3 cellular contexts compared by ENCODE assay signal in the genomic region with DNA sequence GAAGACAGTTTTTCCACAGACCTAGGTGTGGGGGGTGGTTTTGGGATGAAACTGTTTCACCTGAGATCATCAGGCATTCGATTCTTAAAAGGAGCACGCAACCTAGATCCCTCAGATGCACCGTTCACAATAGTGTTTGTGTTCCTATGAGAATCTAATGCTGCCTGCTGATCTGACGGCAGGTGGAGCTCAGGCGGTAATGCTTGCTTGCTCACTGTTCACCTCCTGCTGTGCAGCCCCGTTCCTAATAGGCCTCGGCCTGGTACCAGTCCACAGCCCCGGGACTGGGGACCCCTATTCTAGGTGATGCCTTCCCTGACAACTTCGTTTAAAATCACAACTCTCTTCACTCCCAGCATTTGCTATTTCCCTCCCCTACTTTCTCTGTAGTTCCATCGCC.
TF ChIP-seq lines count a peak whose summit lies in the region.

No MANE protein-coding gene starts in this region.

TF ChIP-seq in SK-N-SH treated with all-trans-retinoic acid at 6 μM for 48 hours, 23 proteins besides CTCF, POLR2A, EP300 and RAD21 (continued from another document):
- TF ChIP-seq ZNF8 (CRISPR knock-in tag; IDR thresholded peaks at IDR 0.05) (no peak), ZNF565 (CRISPR knock-in tag; conservative IDR thresholded peaks at IDR 0.05; ENCODE audit: low read depth) (no peak), TOX (CRISPR knock-in tag; IDR thresholded peaks at IDR 0.05; ENCODE audit: borderline replicate concordance) (no peak), ZNF70 (CRISPR knock-in tag; IDR thresholded peaks at IDR 0.05) (no peak)
- TF ChIP-seq, protein P1, sequence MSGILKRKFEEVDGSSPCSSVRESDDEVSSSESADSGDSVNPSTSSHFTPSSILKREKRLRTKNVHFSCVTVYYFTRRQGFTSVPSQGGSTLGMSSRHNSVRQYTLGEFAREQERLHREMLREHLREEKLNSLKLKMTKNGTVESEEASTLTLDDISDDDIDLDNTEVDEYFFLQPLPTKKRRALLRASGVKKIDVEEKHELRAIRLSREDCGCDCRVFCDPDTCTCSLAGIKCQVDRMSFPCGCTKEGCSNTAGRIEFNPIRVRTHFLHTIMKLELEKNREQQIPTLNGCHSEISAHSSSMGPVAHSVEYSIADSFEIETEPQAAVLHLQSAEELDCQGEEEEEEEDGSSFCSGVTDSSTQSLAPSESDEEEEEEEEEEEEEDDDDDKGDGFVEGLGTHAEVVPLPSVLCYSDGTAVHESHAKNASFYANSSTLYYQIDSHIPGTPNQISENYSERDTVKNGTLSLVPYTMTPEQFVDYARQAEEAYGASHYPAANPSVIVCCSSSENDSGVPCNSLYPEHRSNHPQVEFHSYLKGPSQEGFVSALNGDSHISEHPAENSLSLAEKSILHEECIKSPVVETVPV (CRISPR knock-in tag; IDR thresholded peaks at IDR 0.05): no peak
- TF ChIP-seq, protein P2, sequence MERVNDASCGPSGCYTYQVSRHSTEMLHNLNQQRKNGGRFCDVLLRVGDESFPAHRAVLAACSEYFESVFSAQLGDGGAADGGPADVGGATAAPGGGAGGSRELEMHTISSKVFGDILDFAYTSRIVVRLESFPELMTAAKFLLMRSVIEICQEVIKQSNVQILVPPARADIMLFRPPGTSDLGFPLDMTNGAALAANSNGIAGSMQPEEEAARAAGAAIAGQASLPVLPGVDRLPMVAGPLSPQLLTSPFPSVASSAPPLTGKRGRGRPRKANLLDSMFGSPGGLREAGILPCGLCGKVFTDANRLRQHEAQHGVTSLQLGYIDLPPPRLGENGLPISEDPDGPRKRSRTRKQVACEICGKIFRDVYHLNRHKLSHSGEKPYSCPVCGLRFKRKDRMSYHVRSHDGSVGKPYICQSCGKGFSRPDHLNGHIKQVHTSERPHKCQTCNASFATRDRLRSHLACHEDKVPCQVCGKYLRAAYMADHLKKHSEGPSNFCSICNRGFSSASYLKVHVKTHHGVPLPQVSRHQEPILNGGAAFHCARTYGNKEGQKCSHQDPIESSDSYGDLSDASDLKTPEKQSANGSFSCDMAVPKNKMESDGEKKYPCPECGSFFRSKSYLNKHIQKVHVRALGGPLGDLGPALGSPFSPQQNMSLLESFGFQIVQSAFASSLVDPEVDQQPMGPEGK (CRISPR knock-in tag; IDR thresholded peaks at IDR 0.05; ENCODE audit: borderline replicate concordance): no peak

TF ChIP-seq in SK-N-SH, 30 proteins besides CTCF, POLR2A, EP300 and RAD21 (continued from another document):
- TF ChIP-seq, protein P3, sequence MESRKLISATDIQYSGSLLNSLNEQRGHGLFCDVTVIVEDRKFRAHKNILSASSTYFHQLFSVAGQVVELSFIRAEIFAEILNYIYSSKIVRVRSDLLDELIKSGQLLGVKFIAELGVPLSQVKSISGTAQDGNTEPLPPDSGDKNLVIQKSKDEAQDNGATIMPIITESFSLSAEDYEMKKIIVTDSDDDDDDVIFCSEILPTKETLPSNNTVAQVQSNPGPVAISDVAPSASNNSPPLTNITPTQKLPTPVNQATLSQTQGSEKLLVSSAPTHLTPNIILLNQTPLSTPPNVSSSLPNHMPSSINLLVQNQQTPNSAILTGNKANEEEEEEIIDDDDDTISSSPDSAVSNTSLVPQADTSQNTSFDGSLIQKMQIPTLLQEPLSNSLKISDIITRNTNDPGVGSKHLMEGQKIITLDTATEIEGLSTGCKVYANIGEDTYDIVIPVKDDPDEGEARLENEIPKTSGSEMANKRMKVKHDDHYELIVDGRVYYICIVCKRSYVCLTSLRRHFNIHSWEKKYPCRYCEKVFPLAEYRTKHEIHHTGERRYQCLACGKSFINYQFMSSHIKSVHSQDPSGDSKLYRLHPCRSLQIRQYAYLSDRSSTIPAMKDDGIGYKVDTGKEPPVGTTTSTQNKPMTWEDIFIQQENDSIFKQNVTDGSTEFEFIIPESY (IDR thresholded peaks at IDR 0.05; ENCODE audit: borderline replicate concordance, low read depth): no peak
- TF ChIP-seq ELF1 (IDR thresholded peaks at IDR 0.05): no peak

TF ChIP-seq in K562, 482 proteins besides CTCF, POLR2A, EP300 and RAD21 (continued from another document):
- TF ChIP-seq, protein P4, sequence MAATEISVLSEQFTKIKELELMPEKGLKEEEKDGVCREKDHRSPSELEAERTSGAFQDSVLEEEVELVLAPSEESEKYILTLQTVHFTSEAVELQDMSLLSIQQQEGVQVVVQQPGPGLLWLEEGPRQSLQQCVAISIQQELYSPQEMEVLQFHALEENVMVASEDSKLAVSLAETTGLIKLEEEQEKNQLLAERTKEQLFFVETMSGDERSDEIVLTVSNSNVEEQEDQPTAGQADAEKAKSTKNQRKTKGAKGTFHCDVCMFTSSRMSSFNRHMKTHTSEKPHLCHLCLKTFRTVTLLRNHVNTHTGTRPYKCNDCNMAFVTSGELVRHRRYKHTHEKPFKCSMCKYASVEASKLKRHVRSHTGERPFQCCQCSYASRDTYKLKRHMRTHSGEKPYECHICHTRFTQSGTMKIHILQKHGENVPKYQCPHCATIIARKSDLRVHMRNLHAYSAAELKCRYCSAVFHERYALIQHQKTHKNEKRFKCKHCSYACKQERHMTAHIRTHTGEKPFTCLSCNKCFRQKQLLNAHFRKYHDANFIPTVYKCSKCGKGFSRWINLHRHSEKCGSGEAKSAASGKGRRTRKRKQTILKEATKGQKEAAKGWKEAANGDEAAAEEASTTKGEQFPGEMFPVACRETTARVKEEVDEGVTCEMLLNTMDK (IDR thresholded peaks at IDR 0.05; ENCODE audit: borderline replicate concordance, insufficient read depth, low read depth, low read length, poor library complexity, severe bottlenecking): no peak
- TF ChIP-seq ZNF408 (CRISPR knock-in tag; IDR thresholded peaks at IDR 0.05; ENCODE audit: low read depth): no peak
- TF ChIP-seq, protein P5, sequence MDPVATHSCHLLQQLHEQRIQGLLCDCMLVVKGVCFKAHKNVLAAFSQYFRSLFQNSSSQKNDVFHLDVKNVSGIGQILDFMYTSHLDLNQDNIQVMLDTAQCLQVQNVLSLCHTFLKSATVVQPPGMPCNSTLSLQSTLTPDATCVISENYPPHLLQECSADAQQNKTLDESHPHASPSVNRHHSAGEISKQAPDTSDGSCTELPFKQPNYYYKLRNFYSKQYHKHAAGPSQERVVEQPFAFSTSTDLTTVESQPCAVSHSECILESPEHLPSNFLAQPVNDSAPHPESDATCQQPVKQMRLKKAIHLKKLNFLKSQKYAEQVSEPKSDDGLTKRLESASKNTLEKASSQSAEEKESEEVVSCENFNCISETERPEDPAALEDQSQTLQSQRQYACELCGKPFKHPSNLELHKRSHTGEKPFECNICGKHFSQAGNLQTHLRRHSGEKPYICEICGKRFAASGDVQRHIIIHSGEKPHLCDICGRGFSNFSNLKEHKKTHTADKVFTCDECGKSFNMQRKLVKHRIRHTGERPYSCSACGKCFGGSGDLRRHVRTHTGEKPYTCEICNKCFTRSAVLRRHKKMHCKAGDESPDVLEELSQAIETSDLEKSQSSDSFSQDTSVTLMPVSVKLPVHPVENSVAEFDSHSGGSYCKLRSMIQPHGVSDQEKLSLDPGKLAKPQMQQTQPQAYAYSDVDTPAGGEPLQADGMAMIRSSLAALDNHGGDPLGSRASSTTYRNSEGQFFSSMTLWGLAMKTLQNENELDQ (CRISPR knock-in tag; IDR thresholded peaks at IDR 0.05; ENCODE audit: borderline replicate concordance): no peak
- TF ChIP-seq ZNF589 (CRISPR knock-in tag; IDR thresholded peaks at IDR 0.05; ENCODE audit: low read depth): no peak
- no peak for TF ChIP-seq PHF20 (IDR thresholded peaks at IDR 0.05; ENCODE audit: partially characterized antibody)
- TF ChIP-seq ZNF197 (CRISPR knock-in tag; IDR thresholded peaks at IDR 0.05; ENCODE audit: low read depth): no peak
- TF ChIP-seq ZNF239 (CRISPR knock-in tag; IDR thresholded peaks at IDR 0.05): no peak
- TF ChIP-seq, protein P6, sequence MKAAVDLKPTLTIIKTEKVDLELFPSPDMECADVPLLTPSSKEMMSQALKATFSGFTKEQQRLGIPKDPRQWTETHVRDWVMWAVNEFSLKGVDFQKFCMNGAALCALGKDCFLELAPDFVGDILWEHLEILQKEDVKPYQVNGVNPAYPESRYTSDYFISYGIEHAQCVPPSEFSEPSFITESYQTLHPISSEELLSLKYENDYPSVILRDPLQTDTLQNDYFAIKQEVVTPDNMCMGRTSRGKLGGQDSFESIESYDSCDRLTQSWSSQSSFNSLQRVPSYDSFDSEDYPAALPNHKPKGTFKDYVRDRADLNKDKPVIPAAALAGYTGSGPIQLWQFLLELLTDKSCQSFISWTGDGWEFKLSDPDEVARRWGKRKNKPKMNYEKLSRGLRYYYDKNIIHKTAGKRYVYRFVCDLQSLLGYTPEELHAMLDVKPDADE (conservative IDR thresholded peaks at IDR 0.05; ENCODE audit: control insufficient read depth, low read depth, low read length): no peak
- TF ChIP-seq TAF9B (IDR thresholded peaks at IDR 0.05; ENCODE audit: partially characterized antibody): no peak
- TF ChIP-seq NR2F6 (CRISPR knock-in tag; IDR thresholded peaks at IDR 0.05): no peak
- TF ChIP-seq MCM7 (IDR thresholded peaks at IDR 0.05): no peak
